ENCODE assay signal across 8 cellular contexts in the genomic region with DNA sequence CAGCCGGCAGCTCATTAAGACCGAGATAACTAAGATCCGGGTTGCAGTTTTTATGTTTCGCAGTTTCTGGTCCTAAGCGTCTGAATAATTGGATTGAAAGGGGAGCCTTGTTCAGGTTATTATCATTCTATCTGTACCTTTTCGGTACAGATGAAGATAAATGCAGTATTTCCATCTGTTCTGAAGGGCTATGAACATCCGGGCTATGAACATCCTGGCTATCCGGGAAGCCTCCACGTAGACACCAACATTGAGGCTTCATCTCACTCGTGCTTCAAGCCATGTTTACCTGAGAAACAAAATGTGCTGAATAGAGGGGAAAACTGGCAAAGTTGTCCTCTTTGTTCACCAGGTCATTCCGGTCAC. TPM values are rescaled to one million over a fixed set of nuclear protein-coding genes. Genes with fewer than 3 reads are reported as not detected.
A peak's percentile ranks its signal among the peaks of the same experiment; 100 is the strongest.
DNase-seq lines count a peak whose midpoint lies in the region; ATAC-seq, FAIRE-seq and TF ChIP-seq lines count a peak whose summit lies in the region.

No MANE protein-coding gene starts in this region.

- H3K4me3 ChIP-seq in GM08714 (ENCODE audit: low read length) = peak overlapping the region; percentile 53

- TF ChIP-seq CTCF in nephron progenitor cell (IDR thresholded peaks at IDR 0.05) = peak; percentile 27

- TF ChIP-seq POLR2A in GM12891 (IDR thresholded peaks at IDR 0.05; ENCODE audit: low read depth, low read length) = no peak

- H3K27ac Mint-ChIP-seq in central memory CD8-positive, alpha-beta T cell (ENCODE audit: low read depth) = peak overlapping the region; percentile 87
- no peak overlapping the region for H3K27ac Mint-ChIP-seq in nephron progenitor cell

- DNase-seq in NCI-H146 (lab: John Stamatoyannopoulos, UW) (peak; percentile 85), nephron progenitor cell (no peak), GM12891 (ENCODE audit: insufficient read length, low spot score) (no peak), NCI-H1092 (lab: John Stamatoyannopoulos, UW) (no peak), NCI-H446 (lab: John Stamatoyannopoulos, UW) (no peak)
- no peak for DNase-seq in central memory CD8-positive, alpha-beta T cell (ENCODE audit: low spot score in 2 of 2)

- H3K4me1 Mint-ChIP-seq in central memory CD8-positive, alpha-beta T cell = peaks cover 8% of the 10 kb centered on the region
- H3K4me1 Mint-ChIP-seq in nephron progenitor cell = peaks cover 24% of the 10 kb centered on the region

- peak; percentile 5 for ATAC-seq in GM21723 (IDR thresholded peaks at IDR 0.05; ENCODE audit: unreplicated experiment)
- peak; percentile 6 for ATAC-seq in central memory CD8-positive, alpha-beta T cell (replicated peaks; ENCODE audit: extremely low read depth, poor library complexity, severe bottlenecking)

- FAIRE-seq in GM12891 (lab: Jason Lieb, UNC) = no peak

- peak overlapping the region; percentile 91 for H3K4me3 Mint-ChIP-seq in central memory CD8-positive, alpha-beta T cell
- peak overlapping the region; percentile 88 for H3K4me3 Mint-ChIP-seq in nephron progenitor cell

- H3K27me3 Mint-ChIP-seq in central memory CD8-positive, alpha-beta T cell = peaks cover 7% of the 10 kb centered on the region
- peaks cover 4% of the 10 kb centered on the region for H3K27me3 Mint-ChIP-seq in nephron progenitor cell (ENCODE audit: low read depth, poor library complexity)

- H3K36me3 Mint-ChIP-seq in central memory CD8-positive, alpha-beta T cell (ENCODE audit: insufficient read depth) = peaks cover 11% of the 10 kb centered on the region
- no peaks in the 10 kb centered on the region for H3K36me3 Mint-ChIP-seq in nephron progenitor cell (ENCODE audit: low read depth)

- H3K9me3 Mint-ChIP-seq in central memory CD8-positive, alpha-beta T cell = no peaks in the 10 kb centered on the region
- no peaks in the 10 kb centered on the region for H3K9me3 Mint-ChIP-seq in nephron progenitor cell

TF ChIP-seq in GM12891, 5 proteins besides CTCF, POLR2A, EP300 and RAD21:
- no peak for TF ChIP-seq POLR2AphosphoS5 (IDR thresholded peaks at IDR 0.05; ENCODE audit: low read depth, low read length)
- no peak for TF ChIP-seq POU2F2 (IDR thresholded peaks at IDR 0.05; ENCODE audit: low read depth, low read length)

RNA-seq across cellular contexts. Expression of gene REPS1, which starts 0.4 kb away (rescaled TPM):
- 28.3 TPM for polyA plus RNA-seq in GM12891 (2012; ENCODE audit: low read depth, missing spikeins)

RNA-seq across cellular contexts. Expression of gene ABRACL, which starts 40.1 kb away (rescaled TPM):
- 127 TPM for polyA plus RNA-seq in GM12891 (2012; ENCODE audit: low read depth, missing spikeins)
